Comparison of ENCODE assay signal across 14 cellular contexts in genomic region chr11:44865866-44866272, GRCh38.
DNase-seq lines count a peak whose midpoint lies in the region; FAIRE-seq and TF ChIP-seq lines count a peak whose summit lies in the region.
"Had no signal": no experiment of that assay in that cellular context is flagged by ENCODE, and none has a peak within 500 bp of the region (broad histone marks: within the 10 kb centered on the region; RNA-seq: fewer than 3 reads in every experiment).

No MANE protein-coding gene starts in this region.

- POLR2A ChIA-PET in endothelial cell of umbilical vein (lab: Charles Lee) = no interaction called here

- H3K9me3 ChIP-seq in endothelial cell of umbilical vein (replicated peaks; ENCODE audit: control insufficient read depth, insufficient read depth, low read length) (no peaks in the 10 kb centered on the region), muscle layer of colon (ENCODE audit: low read length) (no peaks in the 10 kb centered on the region)
- H3K9me3 ChIP-seq: thoracic aorta had no signal

- H3K4me3 ChIP-seq in endothelial cell of umbilical vein (replicated peaks in 1 of 3; ENCODE audit: insufficient read depth in 1 of 3, low read depth in 1 of 3, low read length in 3 of 3) = no peak overlapping the region
- H3K4me3 ChIP-seq in muscle layer of colon (ENCODE audit: low read depth in 1 of 2, low read length in 2 of 2) = no peak overlapping the region
- H3K4me3 ChIP-seq: thoracic aorta had no signal

- peak; percentile 56 for DNase-seq in DMS79 (lab: John Stamatoyannopoulos, UW)
- peak; percentile 65 for DNase-seq in NCI-H1105 treated with DMSO at 0.1 percent for 48 hours (lab: John Stamatoyannopoulos, UW)
- DNase-seq in endothelial cell of umbilical vein (ENCODE audit: low read depth, low spot score) = peak; percentile 9
- DNase-seq in activated CD4-positive, alpha-beta T cell treated with anti-CD3 and anti-CD28 coated beads for 48 hours = no peak
- no peak for DNase-seq in NCI-H524 treated with DMSO at 0.1 percent for 48 hours (lab: John Stamatoyannopoulos, UW)
- no peak for DNase-seq in activated effector memory CD4-positive, alpha-beta T cell treated with Interleukin-2 at 50 U/mL for 16 hours
- no peak for DNase-seq in A172 (ENCODE audit: low spot score)
- DNase-seq: activated CD4-positive, CD25-positive, alpha-beta regulatory T cell; activated naive CD4-positive, alpha-beta T cell treated with anti-CD3 and anti-CD28 coated beads, Interleukin-2, amount 10 ng/mL, durations not matched to agents 7 days and 5 days; brain microvascular endothelial cell; DND-41; T-helper 1 cell had no signal

- dilution Hi-C loops in endothelial cell of umbilical vein (cut with MboI; ENCODE audit: extremely low pct_ligation_motif_present, low sequenced_read_pairs) = no loop called here

- CTCF ChIA-PET in endothelial cell of umbilical vein (lab: Charles Lee) = interaction anchor here (0.9 to 1.5 kb wide), 4 partner anchors 11 to 249 kb away, joined by 3 read pairs; no protein-coding TSS in a partner anchor

- H4K20me1 ChIP-seq in endothelial cell of umbilical vein (replicated peaks; ENCODE audit: control insufficient read depth, extremely low read depth, insufficient read depth, low read length) = no peaks in the 10 kb centered on the region

- BruUV-seq in endothelial cell of umbilical vein (replicated peaks; lab: Mats Ljungman, UMichigan) = no TSS peak

- no peak for TF ChIP-seq POLR2A in endothelial cell of umbilical vein (IDR thresholded peaks at IDR 0.05; ENCODE audit: low read depth, low read length)

- H3K9me1 ChIP-seq in endothelial cell of umbilical vein (replicated peaks; ENCODE audit: control insufficient read depth, extremely low read depth, insufficient read depth, low read length) = no peaks in the 10 kb centered on the region

- no peaks in the 10 kb centered on the region for H3K27me3 ChIP-seq in endothelial cell of umbilical vein (ENCODE audit: control insufficient read depth in 2 of 2, insufficient read depth in 2 of 2, low read length in 2 of 2)
- no peaks in the 10 kb centered on the region for H3K27me3 ChIP-seq in muscle layer of colon (ENCODE audit: control insufficient read depth in 1 of 2, insufficient read depth in 2 of 2, low read length in 2 of 2)

- peaks cover 14% of the 10 kb centered on the region for H3K4me1 ChIP-seq in endothelial cell of umbilical vein (ENCODE audit: control insufficient read depth, extremely low read depth, insufficient read depth, low read length)
- H3K4me1 ChIP-seq in muscle layer of colon (ENCODE audit: insufficient read depth, low read length) = peaks cover 64% of the 10 kb centered on the region

- H3K9ac ChIP-seq in endothelial cell of umbilical vein (replicated peaks; ENCODE audit: extremely low read depth, insufficient read depth, low read length) (no peak overlapping the region), muscle layer of colon (ENCODE audit: low read length) (no peak overlapping the region)

- no peak overlapping the region for H3K27ac ChIP-seq in endothelial cell of umbilical vein (ENCODE audit: insufficient read depth, low read depth, low read length)
- peak overlapping the region; percentile 29 for H3K27ac ChIP-seq in muscle layer of colon (ENCODE audit: low read depth, low read length)
- H3K27ac ChIP-seq: brain microvascular endothelial cell, thoracic aorta had no signal

- no peak for FAIRE-seq in endothelial cell of umbilical vein (lab: Jason Lieb, UNC)

- no peak overlapping the region for H3K4me2 ChIP-seq in endothelial cell of umbilical vein (ENCODE audit: insufficient read depth, low read length)

- H2AFZ ChIP-seq in endothelial cell of umbilical vein (ENCODE audit: low read depth, low read length) = no peak overlapping the region

- no peaks in the 10 kb centered on the region for H3K79me2 ChIP-seq in endothelial cell of umbilical vein (ENCODE audit: control insufficient read depth, insufficient read depth, low read length)

- intact Hi-C loops in endothelial cell of umbilical vein (cut with micrococcal nuclease) = no loop called here

- H3K36me3 ChIP-seq in endothelial cell of umbilical vein (ENCODE audit: control insufficient read depth in 2 of 2, extremely low read depth in 1 of 2, insufficient read depth in 2 of 2, low read length in 2 of 2) (no peaks in the 10 kb centered on the region), muscle layer of colon (ENCODE audit: insufficient read depth, low read length) (no peaks in the 10 kb centered on the region)
- H3K36me3 ChIP-seq: brain microvascular endothelial cell, thoracic aorta had no signal

- no peak for TF ChIP-seq CTCF in endothelial cell of umbilical vein (IDR thresholded peaks at IDR 0.05; ENCODE audit: extremely low read depth in 1 of 2, insufficient read depth in 1 of 2, low read depth in 1 of 2, low read length in 2 of 2)

TF ChIP-seq in endothelial cell of umbilical vein, 7 proteins besides CTCF, POLR2A, EP300 and RAD21:
- TF ChIP-seq MAX (IDR thresholded peaks at IDR 0.05; ENCODE audit: insufficient read depth, insufficient read length) (no peak), EZH2 (IDR thresholded peaks at IDR 0.05; ENCODE audit: borderline replicate concordance, low read depth, low read length, severe bottlenecking) (no peak), JUN (IDR thresholded peaks at IDR 0.05; ENCODE audit: borderline replicate concordance, insufficient read depth, insufficient read length, low read depth) (no peak), POLR2AphosphoS5 (IDR thresholded peaks at IDR 0.05; ENCODE audit: insufficient read depth, low read depth, low read length) (no peak), FOS (IDR thresholded peaks at IDR 0.05; ENCODE audit: borderline replicate concordance, insufficient read depth, low read length) (no peak), GATA2 (IDR thresholded peaks at IDR 0.05; ENCODE audit: insufficient read depth, insufficient read length, low read depth, low read length) (no peak), MYC (IDR thresholded peaks at IDR 0.05; ENCODE audit: low read depth, low read length) (no peak)
TF ChIP-seq in endothelial cell of umbilical vein: peak in this region for 0.

Comparison
In these comparisons a context has a peak if more than half of its experiments do, and no peak if none do; other contexts are left out.
1. DNase-seq: peak in DMS79 (single experiment), NCI-H1105 treated with DMSO at 0.1 percent for 48 hours (single experiment) and endothelial cell of umbilical vein (single experiment); none in activated CD4-positive, alpha-beta T cell treated with anti-CD3 and anti-CD28 coated beads for 48 hours (single experiment), NCI-H524 treated with DMSO at 0.1 percent for 48 hours (single experiment), activated effector memory CD4-positive, alpha-beta T cell treated with Interleukin-2 at 50 U/mL for 16 hours (single experiment) and A172 (single experiment).